ENCODE assay signal across 19 cellular contexts in the genomic region with DNA sequence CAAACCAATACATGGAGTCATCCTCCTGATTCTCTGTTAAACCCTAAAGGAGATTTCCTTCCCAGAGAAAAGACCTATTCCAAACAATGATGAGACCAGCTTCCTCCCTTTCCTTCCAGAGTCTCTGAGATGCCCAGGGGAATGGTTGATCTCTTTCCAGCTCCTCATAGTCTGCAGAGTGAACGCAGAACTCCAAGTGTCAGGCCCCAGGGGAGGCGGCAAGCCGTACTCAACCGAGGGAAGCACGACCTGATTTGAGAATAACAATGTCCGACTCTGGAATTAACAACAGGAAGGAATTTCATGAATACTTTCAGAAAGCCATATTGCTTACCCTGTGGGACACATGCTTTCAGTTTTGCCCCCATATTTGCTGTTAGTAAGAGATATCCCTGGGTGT.
"Had no signal": no experiment of that assay in that cellular context is flagged by ENCODE, and none has a peak within 500 bp of the region (broad histone marks: within the 10 kb centered on the region; RNA-seq: fewer than 3 reads in every experiment).

No MANE protein-coding gene starts in this region.

- H3K4me3 Mint-ChIP-seq: mesothelial cell of epicardium, naive B cell, nephron had no signal

- ATAC-seq: esophagus mucosa, gastrocnemius medialis, left colon, psoas muscle had no signal

- H3K27me3 ChIP-seq: dorsolateral prefrontal cortex, gastrocnemius medialis, hepatocyte, sigmoid colon had no signal

- H3K36me3 ChIP-seq: gastrocnemius medialis, sigmoid colon had no signal

- H3K27ac Mint-ChIP-seq: naive B cell had no signal

- H3K4me3 ChIP-seq: dorsolateral prefrontal cortex, gastrocnemius medialis, hepatocyte, psoas muscle, sigmoid colon had no signal

- H3K9me3 ChIP-seq: gastrocnemius medialis, psoas muscle, sigmoid colon had no signal

- H3K27ac ChIP-seq: dorsolateral prefrontal cortex, psoas muscle had no signal

- H3K4me1 ChIP-seq: gastrocnemius medialis, psoas muscle had no signal

- DNase-seq: central memory CD4-positive, alpha-beta T cell; cortex of kidney; dorsolateral prefrontal cortex; effector CD8-positive, alpha-beta T cell; gastrocnemius medialis; glutamatergic neuron; left colon; naive B cell; retina; sigmoid colon; small intestine; stimulated activated CD4-positive, alpha-beta T cell treated with anti-CD3 and anti-CD28 coated beads, Interleukin-2, amount 100 ng/mL, for 48 hours; stimulated activated naive CD4-positive, alpha-beta T cell treated with Interleukin-2 at 50 U/mL for 16 hours; trophoblast cell had no signal

- H3K36me3 Mint-ChIP-seq: mesothelial cell of epicardium, naive B cell had no signal
